ENCODE assay signal across 10 cellular contexts in genomic region chr9:16727452-16728127, GRCh38.
DNase-seq lines count a peak whose midpoint lies in the region; ATAC-seq and TF ChIP-seq lines count a peak whose summit lies in the region.
"Had no signal": no experiment of that assay in that cellular context is flagged by ENCODE, and none has a peak within 500 bp of the region (broad histone marks: within the 10 kb centered on the region; RNA-seq: fewer than 3 reads in every experiment).

No MANE protein-coding gene starts in this region.

- peak overlapping the region; percentile 90 for H3K9ac ChIP-seq in GM23248

- no peaks in the 10 kb centered on the region for H3K9me3 Mint-ChIP-seq in activated naive CD8-positive, alpha-beta T cell treated with anti-CD3 and anti-CD28 coated beads, Interleukin-2, amount 50 U/mL, for 24 hours
- H3K9me3 Mint-ChIP-seq: activated B cell treated with CpG ODN at 0.5 μM for 24 hours; stimulated activated naive CD8-positive, alpha-beta T cell treated with anti-CD3 and anti-CD28 coated beads, Interleukin-15, amount 100 ng/mL, for 72 hours had no signal

- H4K20me1 ChIP-seq in GM23248 (ENCODE audit: insufficient read depth), result no peaks in the 10 kb centered on the region

- peak overlapping the region; percentile 89 for H3K27ac ChIP-seq in GM23248

- no peaks in the 10 kb centered on the region for H3K9me2 ChIP-seq in GM23248 (ENCODE audit: insufficient read depth)

- no peaks in the 10 kb centered on the region for H3K36me3 ChIP-seq in GM23248 (ENCODE audit: low read depth)

- H3K9me3 ChIP-seq in GM23248 (ENCODE audit: low read depth), result no peaks in the 10 kb centered on the region

- H3K4me3 ChIP-seq in GM23248, result peak overlapping the region; percentile 82

- H3K27me3 ChIP-seq in GM23248 (replicated peaks; ENCODE audit: insufficient read depth), result no peaks in the 10 kb centered on the region

- ATAC-seq in activated naive CD8-positive, alpha-beta T cell treated with anti-CD3 and anti-CD28 coated beads, Interleukin-2, amount 50 U/mL, for 24 hours, result no peak
- ATAC-seq in left cardiac atrium, result peak; percentile 17 to 31
- ATAC-seq in HG03135 (IDR thresholded peaks at IDR 0.05; ENCODE audit: unreplicated experiment), result no peak
- no peak for ATAC-seq in GM21515 (IDR thresholded peaks at IDR 0.05; ENCODE audit: unreplicated experiment)

- no peaks in the 10 kb centered on the region for H3K36me3 Mint-ChIP-seq in activated naive CD8-positive, alpha-beta T cell treated with anti-CD3 and anti-CD28 coated beads, Interleukin-2, amount 50 U/mL, for 24 hours (ENCODE audit: low read depth)

- WGBS in GM23248 (ENCODE audit: low coverage in 1 of 2, low lambda C conversion rate in 2 of 2, missing lambda C conversion rate in 2 of 2), 2 experiments, result 5 to 10% methylated on average over 6 of the region's 6 CpGs

- intact Hi-C loops in left cardiac atrium (cut with DNase I), result loop anchor here in 1 of 2 donors (5.0 to 10.0 kb wide), 2 partner anchors 140 to 393 kb away; no protein-coding TSS in a partner anchor

- in situ Hi-C loops in GM23248 (cut with MboI), result no loop called here

- H3K27ac Mint-ChIP-seq in activated naive CD8-positive, alpha-beta T cell treated with anti-CD3 and anti-CD28 coated beads, Interleukin-2, amount 50 U/mL, for 24 hours, result no peak overlapping the region
- H3K27ac Mint-ChIP-seq: activated B cell treated with CpG ODN at 0.5 μM for 24 hours; stimulated activated naive CD8-positive, alpha-beta T cell treated with anti-CD3 and anti-CD28 coated beads, Interleukin-15, amount 100 ng/mL, for 72 hours had no signal

- H3F3A ChIP-seq in GM23248 (ENCODE audit: insufficient read depth), result peaks cover 24% of the 10 kb centered on the region

- H3K79me2 ChIP-seq in GM23248 (ENCODE audit: insufficient read depth), result peaks cover 90% of the 10 kb centered on the region

- peak overlapping the region; percentile 70 for H2AFZ ChIP-seq in GM23248

- peaks cover 45% of the 10 kb centered on the region for H3K4me1 ChIP-seq in GM23248 (ENCODE audit: insufficient read depth)

- H3K4me1 Mint-ChIP-seq in activated naive CD8-positive, alpha-beta T cell treated with anti-CD3 and anti-CD28 coated beads, Interleukin-2, amount 50 U/mL, for 24 hours, result no peaks in the 10 kb centered on the region
- H3K4me1 Mint-ChIP-seq: activated B cell treated with CpG ODN at 0.5 μM for 24 hours had no signal

- H3K4me3 Mint-ChIP-seq in activated naive CD8-positive, alpha-beta T cell treated with anti-CD3 and anti-CD28 coated beads, Interleukin-2, amount 50 U/mL, for 24 hours, result peak overlapping the region; percentile 11
- H3K4me3 Mint-ChIP-seq: activated B cell treated with CpG ODN at 0.5 μM for 24 hours had no signal

- DNase-seq in GM23248 (peak; percentile 39), left cardiac atrium (no peak), retina (peak; percentile 16), NCI-H345 treated with DMSO at 0.1 percent for 48 hours (lab: John Stamatoyannopoulos, UW; ENCODE audit: unreplicated experiment) (no peak), erythroblast (lab: John Stamatoyannopoulos, UW) (no peak)
- DNase-seq in activated naive CD8-positive, alpha-beta T cell treated with anti-CD3 and anti-CD28 coated beads, Interleukin-2, amount 50 U/mL, for 24 hours, result no peak
- DNase-seq: activated B cell treated with CpG ODN at 0.5 μM for 24 hours had no signal

- TF ChIP-seq POLR2A in erythroblast (IDR thresholded peaks at IDR 0.05; ENCODE audit: low read length), result no peak

- peaks cover 50% of the 10 kb centered on the region for H3K27me3 Mint-ChIP-seq in activated naive CD8-positive, alpha-beta T cell treated with anti-CD3 and anti-CD28 coated beads, Interleukin-2, amount 50 U/mL, for 24 hours

- H3K4me2 ChIP-seq in GM23248 (ENCODE audit: unreplicated experiment), result peak overlapping the region; percentile 91

Comparison
In these comparisons a context has a peak if more than half of its experiments do, and no peak if none do; other contexts are left out.
1. DNase-seq: peak in GM23248 (single experiment) and retina (single experiment); none in activated naive CD8-positive, alpha-beta T cell treated with anti-CD3 and anti-CD28 coated beads, Interleukin-2, amount 50 U/mL, for 24 hours (single experiment), left cardiac atrium (single experiment), NCI-H345 treated with DMSO at 0.1 percent for 48 hours (single experiment) and erythroblast (0 of 2).
2. ATAC-seq: peak in left cardiac atrium (2 of 2); none in activated naive CD8-positive, alpha-beta T cell treated with anti-CD3 and anti-CD28 coated beads, Interleukin-2, amount 50 U/mL, for 24 hours (single experiment), HG03135 (single experiment) and GM21515 (single experiment).